In the genomic region with DNA sequence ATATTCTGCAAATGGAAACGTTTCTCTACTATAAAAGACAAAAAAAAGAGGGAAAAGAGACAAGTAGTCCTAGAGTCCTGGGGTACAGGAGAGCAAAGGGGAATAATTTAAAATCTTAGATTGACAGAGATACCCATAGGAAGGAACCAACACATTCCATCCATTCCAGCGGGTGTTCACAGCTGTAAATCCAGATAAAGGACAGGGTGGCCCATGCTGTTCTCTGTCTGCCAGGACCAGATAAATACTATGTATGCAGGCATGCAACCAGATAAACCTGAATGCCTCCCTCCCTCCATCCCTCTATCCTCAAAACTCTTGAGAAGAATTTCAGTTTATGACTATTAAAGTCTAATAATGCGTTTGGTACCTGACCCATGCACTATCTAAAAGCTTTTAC, we compare ENCODE assay signal across 1 cellular context.
TF ChIP-seq lines count a peak whose summit lies in the region.

No MANE protein-coding gene starts in this region.

TF ChIP-seq in K562, 482 proteins besides CTCF, POLR2A, EP300 and RAD21 (continued from another document and continues in another):
- TF ChIP-seq FOXM1 (IDR thresholded peaks at IDR 0.05; ENCODE audit: low read depth) (peak; percentile 70; the same call in 1 of the 2 replicates), FOXM1 (CRISPR knock-in tag; IDR thresholded peaks at IDR 0.05; ENCODE audit: low read depth) (no peak), HNRNPUL1 (IDR thresholded peaks at IDR 0.05; ENCODE audit: low read length) (no peak), ZNF140 (CRISPR knock-in tag; IDR thresholded peaks at IDR 0.05) (no peak), RB1 (IDR thresholded peaks at IDR 0.05; ENCODE audit: low read depth) (no peak), ZNF583 (CRISPR knock-in tag; IDR thresholded peaks at IDR 0.05) (0 out of 2 replicates have a peak, but pooled peaks have one; percentile 26), RUNX1 (IDR thresholded peaks at IDR 0.05; ENCODE audit: low read depth) (no peak), ZFP1 (CRISPR knock-in tag; IDR thresholded peaks at IDR 0.05) (no peak), GATAD2B (IDR thresholded peaks at IDR 0.05; ENCODE audit: borderline replicate concordance) (no peak), ZNF589 (CRISPR knock-in tag; IDR thresholded peaks at IDR 0.05; ENCODE audit: low read depth) (peak; percentile 86), TEAD4 (IDR thresholded peaks at IDR 0.05; ENCODE audit: low read length) (peak; percentile 98), TEAD4 (CRISPR knock-in tag; IDR thresholded peaks at IDR 0.05; ENCODE audit: borderline replicate concordance) (no peak), HDGF (IDR thresholded peaks at IDR 0.05) (no peak), ZBTB11 (CRISPR knock-in tag; IDR thresholded peaks at IDR 0.05) (0 out of 6 replicates have a peak, but pooled peaks of 1 of the 3 experiments have one; percentile 59), OTX1 (CRISPR knock-in tag; IDR thresholded peaks at IDR 0.05) (no peak), CBX8 (IDR thresholded peaks at IDR 0.05; ENCODE audit: borderline replicate concordance, extremely low read depth, low read depth, low read length, poor library complexity, severe bottlenecking) (no peak), ZBTB9 (CRISPR knock-in tag; IDR thresholded peaks at IDR 0.05) (0 out of 2 replicates have a peak, but pooled peaks have one; percentile 72), ZC3H4 (CRISPR knock-in tag; IDR thresholded peaks at IDR 0.05; ENCODE audit: borderline replicate concordance) (no peak), SP1 (CRISPR knock-in tag; IDR thresholded peaks at IDR 0.05) (no peak), CTBP1 (IDR thresholded peaks at IDR 0.05; ENCODE audit: borderline replicate concordance) (peak; percentile 38; the same call in 1 of the 2 replicates), CXXC5 (CRISPR knock-in tag; IDR thresholded peaks at IDR 0.05) (0 out of 2 replicates have a peak, but pooled peaks have one; percentile 36), ZKSCAN1 (IDR thresholded peaks at IDR 0.05; ENCODE audit: low read depth, low read length) (no peak), PML (IDR thresholded peaks at IDR 0.05; ENCODE audit: low read length) (peak; percentile 92), XRCC3 (IDR thresholded peaks at IDR 0.05) (no peak), SOX6 (IDR thresholded peaks at IDR 0.05) (peak; percentile 62; the same call in 1 of the 2 replicates), ZNF253 (CRISPR knock-in tag; conservative IDR thresholded peaks at IDR 0.05) (no peak), MCM2 (IDR thresholded peaks at IDR 0.05; ENCODE audit: low read depth) (no peak), NCOR1 (IDR thresholded peaks at IDR 0.05) (peak; percentile 85), ZBTB17 (CRISPR knock-in tag; IDR thresholded peaks at IDR 0.05) (no peak), ZNF143 (CRISPR knock-in tag; IDR thresholded peaks at IDR 0.05) (no peak), MNT (conservative IDR thresholded peaks at IDR 0.05) (0 out of 4 replicates have a peak, but pooled peaks of 1 of the 2 experiments have one; percentile 30), HSF4 (CRISPR knock-in tag; IDR thresholded peaks at IDR 0.05; ENCODE audit: borderline replicate concordance) (no peak), KHSRP (IDR thresholded peaks at IDR 0.05) (no peak), ELF4 (CRISPR knock-in tag; IDR thresholded peaks at IDR 0.05) (peak; percentile 63; the same call in 1 of the 2 replicates), ZBED1 (IDR thresholded peaks at IDR 0.05) (no peak), CEBPZ (IDR thresholded peaks at IDR 0.05; ENCODE audit: borderline replicate concordance, low read depth, low read length) (no peak), POLR2H (tag; IDR thresholded peaks at IDR 0.05; ENCODE audit: low read depth) (no peak), TEAD1 (CRISPR knock-in tag; IDR thresholded peaks at IDR 0.05) (peak; percentile 70 to 95)
- TF ChIP-seq, protein P1, sequence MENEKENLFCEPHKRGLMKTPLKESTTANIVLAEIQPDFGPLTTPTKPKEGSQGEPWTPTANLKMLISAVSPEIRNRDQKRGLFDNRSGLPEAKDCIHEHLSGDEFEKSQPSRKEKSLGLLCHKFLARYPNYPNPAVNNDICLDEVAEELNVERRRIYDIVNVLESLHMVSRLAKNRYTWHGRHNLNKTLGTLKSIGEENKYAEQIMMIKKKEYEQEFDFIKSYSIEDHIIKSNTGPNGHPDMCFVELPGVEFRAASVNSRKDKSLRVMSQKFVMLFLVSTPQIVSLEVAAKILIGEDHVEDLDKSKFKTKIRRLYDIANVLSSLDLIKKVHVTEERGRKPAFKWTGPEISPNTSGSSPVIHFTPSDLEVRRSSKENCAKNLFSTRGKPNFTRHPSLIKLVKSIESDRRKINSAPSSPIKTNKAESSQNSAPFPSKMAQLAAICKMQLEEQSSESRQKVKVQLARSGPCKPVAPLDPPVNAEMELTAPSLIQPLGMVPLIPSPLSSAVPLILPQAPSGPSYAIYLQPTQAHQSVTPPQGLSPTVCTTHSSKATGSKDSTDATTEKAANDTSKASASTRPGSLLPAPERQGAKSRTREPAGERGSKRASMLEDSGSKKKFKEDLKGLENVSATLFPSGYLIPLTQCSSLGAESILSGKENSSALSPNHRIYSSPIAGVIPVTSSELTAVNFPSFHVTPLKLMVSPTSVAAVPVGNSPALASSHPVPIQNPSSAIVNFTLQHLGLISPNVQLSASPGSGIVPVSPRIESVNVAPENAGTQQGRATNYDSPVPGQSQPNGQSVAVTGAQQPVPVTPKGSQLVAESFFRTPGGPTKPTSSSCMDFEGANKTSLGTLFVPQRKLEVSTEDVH (IDR thresholded peaks at IDR 0.05; ENCODE audit: low read depth, partially characterized antibody): no peak
- TF ChIP-seq, protein P2, sequence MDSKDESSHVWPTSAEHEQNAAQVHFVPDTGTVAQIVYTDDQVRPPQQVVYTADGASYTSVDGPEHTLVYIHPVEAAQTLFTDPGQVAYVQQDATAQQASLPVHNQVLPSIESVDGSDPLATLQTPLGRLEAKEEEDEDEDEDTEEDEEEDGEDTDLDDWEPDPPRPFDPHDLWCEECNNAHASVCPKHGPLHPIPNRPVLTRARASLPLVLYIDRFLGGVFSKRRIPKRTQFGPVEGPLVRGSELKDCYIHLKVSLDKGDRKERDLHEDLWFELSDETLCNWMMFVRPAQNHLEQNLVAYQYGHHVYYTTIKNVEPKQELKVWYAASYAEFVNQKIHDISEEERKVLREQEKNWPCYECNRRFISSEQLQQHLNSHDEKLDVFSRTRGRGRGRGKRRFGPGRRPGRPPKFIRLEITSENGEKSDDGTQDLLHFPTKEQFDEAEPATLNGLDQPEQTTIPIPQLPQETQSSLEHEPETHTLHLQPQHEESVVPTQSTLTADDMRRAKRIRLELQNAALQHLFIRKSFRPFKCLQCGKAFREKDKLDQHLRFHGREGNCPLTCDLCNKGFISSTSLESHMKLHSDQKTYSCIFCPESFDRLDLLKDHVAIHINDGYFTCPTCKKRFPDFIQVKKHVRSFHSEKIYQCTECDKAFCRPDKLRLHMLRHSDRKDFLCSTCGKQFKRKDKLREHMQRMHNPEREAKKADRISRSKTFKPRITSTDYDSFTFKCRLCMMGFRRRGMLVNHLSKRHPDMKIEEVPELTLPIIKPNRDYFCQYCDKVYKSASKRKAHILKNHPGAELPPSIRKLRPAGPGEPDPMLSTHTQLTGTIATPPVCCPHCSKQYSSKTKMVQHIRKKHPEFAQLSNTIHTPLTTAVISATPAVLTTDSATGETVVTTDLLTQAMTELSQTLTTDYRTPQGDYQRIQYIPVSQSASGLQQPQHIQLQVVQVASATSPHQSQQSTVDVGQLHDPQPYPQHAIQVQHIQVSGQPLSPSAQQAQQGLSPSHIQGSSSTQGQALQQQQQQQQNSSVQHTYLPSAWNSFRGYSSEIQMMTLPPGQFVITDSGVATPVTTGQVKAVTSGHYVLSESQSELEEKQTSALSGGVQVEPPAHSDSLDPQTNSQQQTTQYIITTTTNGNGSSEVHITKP (IDR thresholded peaks at IDR 0.05; ENCODE audit: partially characterized antibody): peak; percentile 45
- TF ChIP-seq, protein P3, sequence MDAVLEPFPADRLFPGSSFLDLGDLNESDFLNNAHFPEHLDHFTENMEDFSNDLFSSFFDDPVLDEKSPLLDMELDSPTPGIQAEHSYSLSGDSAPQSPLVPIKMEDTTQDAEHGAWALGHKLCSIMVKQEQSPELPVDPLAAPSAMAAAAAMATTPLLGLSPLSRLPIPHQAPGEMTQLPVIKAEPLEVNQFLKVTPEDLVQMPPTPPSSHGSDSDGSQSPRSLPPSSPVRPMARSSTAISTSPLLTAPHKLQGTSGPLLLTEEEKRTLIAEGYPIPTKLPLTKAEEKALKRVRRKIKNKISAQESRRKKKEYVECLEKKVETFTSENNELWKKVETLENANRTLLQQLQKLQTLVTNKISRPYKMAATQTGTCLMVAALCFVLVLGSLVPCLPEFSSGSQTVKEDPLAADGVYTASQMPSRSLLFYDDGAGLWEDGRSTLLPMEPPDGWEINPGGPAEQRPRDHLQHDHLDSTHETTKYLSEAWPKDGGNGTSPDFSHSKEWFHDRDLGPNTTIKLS (IDR thresholded peaks at IDR 0.05; ENCODE audit: borderline replicate concordance, low read depth): no peak
